7 cellular contexts compared by ENCODE assay signal in the genomic region with DNA sequence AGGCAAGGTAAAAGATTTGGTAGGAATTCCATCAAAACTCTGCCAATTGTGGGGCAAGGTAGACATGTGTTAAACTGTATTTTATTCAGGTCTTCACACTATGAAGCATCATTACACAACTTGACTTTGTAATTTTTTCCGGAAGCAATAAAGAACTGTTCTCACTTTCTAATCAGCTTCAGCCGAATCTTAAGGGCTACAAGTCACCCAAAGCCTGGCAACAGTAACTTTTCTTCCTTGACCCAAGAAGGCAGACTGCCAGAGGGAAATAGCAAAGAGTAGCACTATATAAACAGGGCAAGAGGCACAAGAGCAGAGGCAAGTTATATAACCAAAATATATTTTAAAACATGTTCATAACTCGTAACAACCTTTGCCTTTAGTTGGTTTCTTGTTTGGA. TPM values are rescaled to one million over a fixed set of nuclear protein-coding genes. Genes with fewer than 3 reads are reported as not detected.
DNase-seq lines count a peak whose midpoint lies in the region; ATAC-seq, FAIRE-seq and TF ChIP-seq lines count a peak whose summit lies in the region.

No MANE protein-coding gene starts in this region.

- H3K9me3 Mint-ChIP-seq in brain: no peaks in the 10 kb centered on the region

- peak overlapping the region; percentile 100 for H3K9ac ChIP-seq in HepG2 (ENCODE audit: insufficient read depth, low read depth, low read length)

- no peaks in the 10 kb centered on the region for H3K9me3 ChIP-seq in HepG2 (ENCODE audit: low read length)
- no peaks in the 10 kb centered on the region for H3K9me3 ChIP-seq in thymus (ENCODE audit: control insufficient read depth)

- peak overlapping the region; percentile 96 to 98 (median 98) for H3K27ac Mint-ChIP-seq in brain

- H4K20me1 ChIP-seq in HepG2 (ENCODE audit: insufficient read depth, low read length): 0 out of 2 replicates have a peak, but pooled peaks cover 5% of the 10 kb centered on the region

- H3K27me3 ChIP-seq in HepG2 (ENCODE audit: control insufficient read depth in 1 of 2, insufficient read depth in 2 of 2, low read length in 2 of 2): no peaks in the 10 kb centered on the region; a peak in 1 of 5 replicates
- H3K27me3 ChIP-seq in thymus (ENCODE audit: control insufficient read depth, insufficient read depth): no peaks in the 10 kb centered on the region

- TF ChIP-seq EP300 in HepG2 (IDR thresholded peaks at IDR 0.05; ENCODE audit: low read depth in 2 of 2, low read length in 2 of 2) (no peak), HepG2 (CRISPR knock-in tag; IDR thresholded peaks at IDR 0.05; ENCODE audit: borderline replicate concordance) (no peak)

- in situ Hi-C loops in HepG2 (cut with HindIII; ENCODE audit: extremely low pct_ligation_motif_present, low pct_unique_long_range_greater_than_20kb): no loop called here

- H3K27ac ChIP-seq in HepG2 (ENCODE audit: extremely low read length, insufficient read depth, low read length) (peak overlapping the region; percentile 99), thymus (ENCODE audit: low read depth) (peak overlapping the region; percentile 62)

- H3K4me3 ChIP-seq in HepG2 (replicated peaks in 1 of 3; ENCODE audit: insufficient read depth in 1 of 3, low read depth in 2 of 3, low read length in 3 of 3) (peak overlapping the region; percentile 76 to 100 (median 94)), thymus (ENCODE audit: low read length) (peak overlapping the region; percentile 99)

- H3K4me3 Mint-ChIP-seq in brain: peak overlapping the region; percentile 92 to 98 (median 98)

- H2AFZ ChIP-seq in HepG2 (ENCODE audit: low read length): no peak overlapping the region

- no peak for TF ChIP-seq POLR2A in GM12892 (IDR thresholded peaks at IDR 0.05; ENCODE audit: low read depth, low read length)
- TF ChIP-seq POLR2A in HepG2 (IDR thresholded peaks at IDR 0.05; ENCODE audit: insufficient read depth in 1 of 2, low read depth in 2 of 2, low read length in 2 of 2): no peak

- CTCF ChIA-PET in HepG2 (lab: Yijun Ruan, JAX; ENCODE audit: low intra/inter-chr PET ratio, low total read pairs): no interaction called here

- peaks cover 6% of the 10 kb centered on the region for H3K27me3 Mint-ChIP-seq in brain

- TF ChIP-seq RAD21 in HepG2 (CRISPR knock-in tag; IDR thresholded peaks at IDR 0.05): no peak

- H3K36me3 ChIP-seq in HepG2 (replicated peaks in 1 of 2; ENCODE audit: control insufficient read depth in 1 of 2, insufficient read depth in 2 of 2, low read length in 2 of 2) (peaks cover 3 to 21% of the 10 kb centered on the region in 2 experiments; a peak in 3 of 5 replicates), thymus (ENCODE audit: control insufficient read depth, insufficient read depth) (no peaks in the 10 kb centered on the region)

- WGBS in HepG2 (ENCODE audit: low lambda C conversion rate): 1% methylated on average over 3 of the region's 3 CpGs
- WGBS in thymus: 1% methylated on average over 3 of the region's 3 CpGs

- no TSS peak for BruUV-seq in HepG2 (replicated peaks; lab: Mats Ljungman, UMichigan)

- DNase-seq in GM12892 (ENCODE audit: insufficient read length) (no peak), NCI-H69 (lab: John Stamatoyannopoulos, UW) (peak; percentile 48), HepG2 (ENCODE audit: low spot score) (peak; percentile 9), T-helper 9 cell (no peak)

- FAIRE-seq in GM12892 (lab: Jason Lieb, UNC) (peak; percentile 79), HepG2 (lab: Jason Lieb, UNC) (no peak)

- peak overlapping the region; percentile 76 for H3K4me2 ChIP-seq in HepG2 (ENCODE audit: low read depth, low read length)

- peaks cover 25% of the 10 kb centered on the region for H3K4me1 ChIP-seq in HepG2 (ENCODE audit: insufficient read depth, low read length)
- H3K4me1 ChIP-seq in thymus (ENCODE audit: control insufficient read depth, insufficient read depth, low read length): peaks cover 3% of the 10 kb centered on the region

- POLR2A ChIA-PET in HepG2 (lab: Yijun Ruan, JAX): interaction anchor here (1.3 to 2.0 kb wide), 2 partner anchors 67 to 161 kb away, joined by 3 to 7 read pairs (median 4); a partner anchor contains a TSS

- H3K79me2 ChIP-seq in HepG2 (ENCODE audit: insufficient read depth, low read length): peaks cover 59% of the 10 kb centered on the region

- H3K4me1 Mint-ChIP-seq in brain: peaks cover 28% of the 10 kb centered on the region

- intact Hi-C loops in HepG2 (cut with micrococcal nuclease; ENCODE audit: unreplicated experiment): loop anchor here (5.0 kb wide), 1 partner anchor 65 kb away; no protein-coding TSS in a partner anchor

- ATAC-seq in HepG2 (no peak), GM19455 (IDR thresholded peaks at IDR 0.05; ENCODE audit: unreplicated experiment) (no peak)

- TF ChIP-seq CTCF in brain (conservative IDR thresholded peaks at IDR 0.05): no peak
- no peak for TF ChIP-seq CTCF in HepG2 (CRISPR knock-in tag; IDR thresholded peaks at IDR 0.05)

- peaks cover 20% of the 10 kb centered on the region for H3K36me3 Mint-ChIP-seq in brain

TF ChIP-seq in HepG2, 621 proteins besides CTCF, POLR2A, EP300 and RAD21 (continues in another document):
- TF ChIP-seq BCL6 (CRISPR knock-in tag; IDR thresholded peaks at IDR 0.05) (no peak), PPARG (CRISPR knock-in tag; conservative IDR thresholded peaks at IDR 0.05) (0 out of 2 replicates have a peak, but pooled peaks have one; percentile 27)

RNA-seq across cellular contexts. Expression of a gene that starts 1.5 kb away (rescaled TPM):
- 63.7 TPM for polyA plus RNA-seq in GM12892 (2012; ENCODE audit: missing spikeins)
- 23.1 TPM for polyA plus RNA-seq in brain (ENCODE audit: insufficient read depth, low read depth, low replicate concordance)
- 58.0 and 64.2 TPM in 2 replicates for total RNA-seq in HepG2 (2016; rRNA removed; fragmentation: Illumina TruSeq; extraction: Trizol)
- total RNA-seq in HepG2 (2016; cell fraction: cytosol; rRNA removed; fragmentation: Illumina TruSeq; extraction: Trizol; ENCODE audit: low read depth): 85.4 and 92.4 TPM in 2 replicates
- 52.5 and 70.6 TPM in 2 replicates for total RNA-seq in HepG2 (2016; cell fraction: insoluble cytoplasmic fraction; rRNA removed; fragmentation: Illumina TruSeq; extraction: Trizol)
- 33.2 and 33.4 TPM in 2 replicates for total RNA-seq in HepG2 (2016; cell fraction: membrane; rRNA removed; fragmentation: Illumina TruSeq; extraction: Trizol)
- total RNA-seq in HepG2 (2016; cell fraction: nucleus; rRNA removed; fragmentation: Illumina TruSeq; extraction: Trizol): 120 TPM in 2 replicates
- 20.3 and 22.0 TPM in 2 replicates for polyA plus RNA-seq in HepG2 (2011; rRNA removed)
- polyA plus RNA-seq in HepG2 (2011; cell fraction: cytosol; rRNA removed): 13.2 and 16.1 TPM in 2 replicates
- polyA plus RNA-seq in HepG2 (2011; cell fraction: nucleus; rRNA removed): 61.3 and 71.8 TPM in 2 replicates
- polyA plus RNA-seq in HepG2 (2012): 39.7 and 46.8 TPM in 2 replicates
- 28.8 and 28.9 TPM in 2 replicates for polyA plus RNA-seq in HepG2 (2016; cell fraction: cytosol; fragmentation: Illumina TruSeq; extraction: Trizol; ENCODE audit: low read depth)
- 56.6 and 65.2 TPM in 2 replicates for polyA plus RNA-seq in HepG2 (2016; cell fraction: insoluble cytoplasmic fraction; fragmentation: Illumina TruSeq; extraction: Trizol; ENCODE audit: low read depth)
- polyA plus RNA-seq in HepG2 (2016; cell fraction: membrane; fragmentation: Illumina TruSeq; extraction: Trizol; ENCODE audit: low read depth): 21.9 and 25.0 TPM in 2 replicates
- 88.9 and 106 TPM in 2 replicates for polyA plus RNA-seq in HepG2 (2016; cell fraction: nucleus; fragmentation: Illumina TruSeq; extraction: Trizol; ENCODE audit: insufficient read depth, low read depth)
- 20.5 and 36.5 TPM in 2 replicates for polyA minus RNA-seq in HepG2 (2011; rRNA and poly(A)+ RNA removed; ENCODE audit: low replicate concordance)
- polyA minus RNA-seq in HepG2 (2011; cell fraction: cytosol; rRNA and poly(A)+ RNA removed): 14.5 and 29.8 TPM in 2 replicates
- 202 and 232 TPM in 2 replicates for polyA minus RNA-seq in HepG2 (2011; cell fraction: nucleus; rRNA and poly(A)+ RNA removed)
- polyA plus RNA-seq in thymus: 104 TPM

RNA-seq across cellular contexts. Expression of a gene that starts 55.5 kb away (rescaled TPM):
- polyA plus RNA-seq in GM12892 (2012; ENCODE audit: missing spikeins): 13.4 TPM
- polyA plus RNA-seq in brain (ENCODE audit: insufficient read depth, low read depth, low replicate concordance) (14.0 TPM), HepG2 (2011; rRNA removed) (19.4 and 23.1 TPM in 2 replicates), thymus (18.3 TPM)
- 12.1 and 16.0 TPM in 2 replicates for total RNA-seq in HepG2 (2016; rRNA removed; fragmentation: Illumina TruSeq; extraction: Trizol)
- total RNA-seq in HepG2 (2016; cell fraction: cytosol; rRNA removed; fragmentation: Illumina TruSeq; extraction: Trizol; ENCODE audit: low read depth): 10.6 and 15.3 TPM in 2 replicates
- total RNA-seq in HepG2 (2016; cell fraction: insoluble cytoplasmic fraction; rRNA removed; fragmentation: Illumina TruSeq; extraction: Trizol): 8.8 and 9.5 TPM in 2 replicates
- total RNA-seq in HepG2 (2016; cell fraction: membrane; rRNA removed; fragmentation: Illumina TruSeq; extraction: Trizol): 14.8 and 16.8 TPM in 2 replicates
- 14.1 and 18.6 TPM in 2 replicates for total RNA-seq in HepG2 (2016; cell fraction: nucleus; rRNA removed; fragmentation: Illumina TruSeq; extraction: Trizol)
- 8.5 and 10.4 TPM in 2 replicates for polyA plus RNA-seq in HepG2 (2011; cell fraction: cytosol; rRNA removed)
- 12.0 and 16.4 TPM in 2 replicates for polyA plus RNA-seq in HepG2 (2011; cell fraction: nucleus; rRNA removed)
- polyA plus RNA-seq in HepG2 (2012): 11.2 and 12.4 TPM in 2 replicates
- polyA plus RNA-seq in HepG2 (2016; cell fraction: cytosol; fragmentation: Illumina TruSeq; extraction: Trizol; ENCODE audit: low read depth): 0.74 and 1.5 TPM in 2 replicates
- 11.5 and 12.0 TPM in 2 replicates for polyA plus RNA-seq in HepG2 (2016; cell fraction: insoluble cytoplasmic fraction; fragmentation: Illumina TruSeq; extraction: Trizol; ENCODE audit: low read depth)
- 2.3 and 2.7 TPM in 2 replicates for polyA plus RNA-seq in HepG2 (2016; cell fraction: membrane; fragmentation: Illumina TruSeq; extraction: Trizol; ENCODE audit: low read depth)
- polyA plus RNA-seq in HepG2 (2016; cell fraction: nucleus; fragmentation: Illumina TruSeq; extraction: Trizol; ENCODE audit: insufficient read depth, low read depth): 21.6 and 27.5 TPM in 2 replicates
- polyA minus RNA-seq in HepG2 (2011; rRNA and poly(A)+ RNA removed; ENCODE audit: low replicate concordance): 64.6 and 132 TPM in 2 replicates
- polyA minus RNA-seq in HepG2 (2011; cell fraction: cytosol; rRNA and poly(A)+ RNA removed): 13.6 and 15.8 TPM in 2 replicates
- polyA minus RNA-seq in HepG2 (2011; cell fraction: nucleus; rRNA and poly(A)+ RNA removed): 49.4 and 60.7 TPM in 2 replicates

Comparison
In these comparisons a context has a peak if more than half of its experiments do, and no peak if none do; other contexts are left out.
1. DNase-seq: peak in NCI-H69 (single experiment) and HepG2 (single experiment); none in GM12892 (single experiment) and T-helper 9 cell (single experiment).